Comparison of ENCODE assay signal across 8 cellular contexts in the genomic region with DNA sequence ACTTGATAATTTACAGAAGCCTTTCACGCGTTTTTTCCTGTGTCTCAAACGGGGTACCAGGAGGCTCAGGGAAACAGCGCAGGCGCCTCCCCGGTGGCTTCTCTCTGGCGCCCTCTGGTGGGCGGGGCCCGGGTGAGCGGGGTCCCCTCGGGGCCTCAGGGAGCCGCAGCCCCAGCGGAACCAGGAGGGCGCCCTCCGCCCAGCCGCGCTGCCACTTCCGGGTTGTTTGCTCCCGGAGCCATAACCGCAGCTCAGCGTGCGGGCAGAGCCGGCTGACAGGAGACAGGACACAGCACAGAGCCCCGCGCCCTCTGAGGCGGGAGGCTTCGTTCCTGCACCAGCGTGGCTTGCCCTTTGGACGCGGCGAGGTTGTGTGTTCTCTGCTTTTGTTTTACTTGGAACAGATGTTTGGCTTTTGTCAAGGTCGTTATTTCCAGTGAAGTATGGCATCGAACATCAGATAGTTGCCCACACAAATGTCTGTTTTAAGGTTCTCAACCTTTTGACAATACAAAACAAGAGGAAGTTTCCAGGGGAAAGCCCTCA. TPM values are rescaled to one million over a fixed set of nuclear protein-coding genes. Genes with fewer than 3 reads are reported as not detected.
A peak's percentile ranks its signal among the peaks of the same experiment; 100 is the strongest.
DNase-seq lines count a peak whose midpoint lies in the region; ATAC-seq and TF ChIP-seq lines count a peak whose summit lies in the region.

No MANE protein-coding gene starts in this region.

- H3K9ac ChIP-seq in fibroblast of lung (ENCODE audit: insufficient read depth, low read length), result peak overlapping the region; percentile 20

- peak overlapping the region; percentile 79 for H2AFZ ChIP-seq in fibroblast of lung (ENCODE audit: low read length)

- no peak overlapping the region; the same call in 1 of the 2 replicates for H3K27ac ChIP-seq in C4-2B
- no peak overlapping the region for H3K27ac ChIP-seq in fibroblast of lung (ENCODE audit: insufficient read depth, low read length)
- no peak overlapping the region for H3K27ac ChIP-seq in substantia nigra (ENCODE audit: low read depth, low read length, poor library complexity, severe bottlenecking)

- H3K4me1 ChIP-seq in fibroblast of lung (ENCODE audit: control insufficient read depth, extremely low read depth, insufficient read depth, low read length), result no peaks in the 10 kb centered on the region

- ATAC-seq in GM19023 (IDR thresholded peaks at IDR 0.05; ENCODE audit: unreplicated experiment) (peak; percentile 72), HG03196 (IDR thresholded peaks at IDR 0.05; ENCODE audit: unreplicated experiment) (peak; percentile 97)

- H3K4me2 ChIP-seq in fibroblast of lung (ENCODE audit: extremely low read depth, insufficient read depth, low read length), result peak overlapping the region; percentile 67

- no peaks in the 10 kb centered on the region for H4K20me1 ChIP-seq in fibroblast of lung (ENCODE audit: control insufficient read depth, extremely low read depth, insufficient read depth, low read length)

- no peaks in the 10 kb centered on the region for H3K79me2 ChIP-seq in fibroblast of lung (ENCODE audit: control insufficient read depth, insufficient read depth, low read length)

- H3K27me3 ChIP-seq in fibroblast of lung (ENCODE audit: control insufficient read depth, insufficient read depth, low read length), result no peaks in the 10 kb centered on the region

- no peaks in the 10 kb centered on the region for H3K9me3 ChIP-seq in fibroblast of lung (ENCODE audit: control insufficient read depth, insufficient read depth, low read depth, low read length)

- TF ChIP-seq CTCF in C4-2B (conservative IDR thresholded peaks at IDR 0.05) (peak; percentile 99), fibroblast of lung (conservative IDR thresholded peaks at IDR 0.05 in 1 of 2, IDR thresholded peaks at IDR 0.05 in 1 of 2; ENCODE audit: low read depth in 1 of 2, low read length in 2 of 2) (peak; percentile 47 to 66)

- peak; percentile 98 for DNase-seq in OCI-M1 (lab: John Stamatoyannopoulos, UW)
- peak; percentile 95 for DNase-seq in activated T-cell treated with anti-CD3 and anti-CD28 coated beads, Interleukin-2, amount 50 U/mL, for 1 hour
- DNase-seq in fibroblast of lung (ENCODE audit: low read depth in 2 of 2), result peak; percentile 27 to 33
- peak in 50 of 56 donors; percentile 13 to 90 (median 62) for DNase-seq in nucleus accumbens (lab: John Stamatoyannopoulos, UW)
- peak in 45 of 49 donors; percentile 16 to 90 (median 63) for DNase-seq in substantia nigra (lab: John Stamatoyannopoulos, UW)

- H3K4me3 ChIP-seq in fibroblast of lung (replicated peaks in 1 of 4; ENCODE audit: control extremely low read depth in 1 of 4, insufficient read depth in 1 of 4, low read depth in 3 of 4, low read length in 4 of 4), result peak overlapping the region; percentile 17 to 58 (median 37)

- H3K36me3 ChIP-seq in fibroblast of lung (ENCODE audit: control insufficient read depth, insufficient read depth, low read length), result no peaks in the 10 kb centered on the region

RNA-seq across cellular contexts. Expression of gene CYP2E1, which starts 6.9 kb away (rescaled TPM):
- total RNA-seq in fibroblast of lung, result 0.26 and 0.50 TPM in 2 replicates
- 0.66 and 0.90 TPM in 2 replicates for polyA plus RNA-seq in fibroblast of lung
- polyA plus RNA-seq in fibroblast of lung (2012), result 0.25 and 0.72 TPM in 2 replicates
- polyA minus RNA-seq in fibroblast of lung (ENCODE audit: low replicate concordance), result not detected in 2 replicates

RNA-seq across cellular contexts. Expression of gene SYCE1, which starts 45.1 kb away (rescaled TPM):
- 0.17 and 0.26 TPM in 2 replicates for total RNA-seq in fibroblast of lung
- 0.30 and 0.41 TPM in 2 replicates for polyA plus RNA-seq in fibroblast of lung
- 0.15 and 0.63 TPM in 2 replicates for polyA plus RNA-seq in fibroblast of lung (2012)
- polyA minus RNA-seq in fibroblast of lung (ENCODE audit: low replicate concordance), result not detected in 2 replicates

Comparison
In these comparisons a context has a peak if more than half of its experiments do, and no peak if none do; other contexts are left out.
1. DNase-seq: peak in every context shown above with its lines; median percentile 98 in OCI-M1; 95 in activated T-cell treated with anti-CD3 and anti-CD28 coated beads, Interleukin-2, amount 50 U/mL, for 1 hour; 63 in substantia nigra; 62 in nucleus accumbens; 30 in fibroblast of lung.